18 cellular contexts compared by ENCODE assay signal in the genomic region with DNA sequence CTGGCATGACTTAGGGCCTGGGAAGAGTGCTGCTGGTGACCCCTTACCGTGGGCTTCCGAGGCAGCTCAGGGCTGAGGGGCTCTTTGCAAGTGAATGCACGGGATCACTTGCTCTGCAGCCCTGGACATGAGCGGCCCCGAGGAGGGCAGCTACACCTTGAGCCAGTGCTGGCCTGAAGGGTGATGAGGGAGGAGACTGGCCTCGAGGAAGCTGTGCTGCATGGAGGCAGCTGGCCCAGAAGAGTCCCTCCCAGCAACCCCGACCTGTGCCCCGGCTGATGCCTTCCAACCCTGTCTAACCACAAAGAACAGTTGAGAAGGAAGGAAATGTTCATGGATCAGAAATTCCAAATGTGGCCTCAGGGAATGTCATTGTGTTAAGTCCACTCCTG. TPM values are rescaled to one million over a fixed set of nuclear protein-coding genes. Genes with fewer than 3 reads are reported as not detected.
DNase-seq lines count a peak whose midpoint lies in the region; ATAC-seq and TF ChIP-seq lines count a peak whose summit lies in the region.
"Had no signal": no experiment of that assay in that cellular context is flagged by ENCODE, and none has a peak within 500 bp of the region (broad histone marks: within the 10 kb centered on the region; RNA-seq: fewer than 3 reads in every experiment).

No MANE protein-coding gene starts in this region.

- H3K27me3 ChIP-seq in left ventricle myocardium inferior (ENCODE audit: low read depth) (no peaks in the 10 kb centered on the region), right cardiac atrium (ENCODE audit: control insufficient read depth, insufficient read depth) (no peaks in the 10 kb centered on the region), SJCRH30 (no peaks in the 10 kb centered on the region)
- H3K27me3 ChIP-seq: Peyer's patch had no signal

- 85% methylated on average over 8 of the region's 8 CpGs for WGBS in right cardiac atrium

- H3K36me3 ChIP-seq in left ventricle myocardium inferior = no peaks in the 10 kb centered on the region
- H3K36me3 ChIP-seq in SJCRH30 = no peaks in the 10 kb centered on the region
- H3K36me3 ChIP-seq: Peyer's patch had no signal

- intact Hi-C loops in left ventricle myocardium inferior (cut with micrococcal nuclease) = no loop called here
- intact Hi-C loops in right cardiac atrium (cut with DNase I) = no loop called here

- no peak for TF ChIP-seq CTCF in left ventricle myocardium inferior (IDR thresholded peaks at IDR 0.05; ENCODE audit: borderline replicate concordance)

- peaks cover 6% of the 10 kb centered on the region for H3K4me1 ChIP-seq in left ventricle myocardium inferior
- peaks cover 2% of the 10 kb centered on the region for H3K4me1 ChIP-seq in right cardiac atrium (ENCODE audit: control insufficient read depth, insufficient read depth, low read length)
- peaks cover 18% of the 10 kb centered on the region for H3K4me1 ChIP-seq in SJCRH30

- DNase-seq in left ventricle myocardium inferior (peak; percentile 9), right cardiac atrium (no peak), SJCRH30 (peak; percentile 22 to 27), kidney tubule cell (ENCODE audit: low spot score) (peak; percentile 53), 8988T (no peak), nucleus accumbens (lab: John Stamatoyannopoulos, UW) (no peak)
- DNase-seq: activated T-cell treated with anti-CD3 and anti-CD28 coated beads, Interleukin-2, amount 50 U/mL, for 1 hour; DMS 273 treated with DMSO at 0.1 percent for 48 hours; HCEC 1CT; NCI-H187 treated with DMSO at 0.1 percent for 48 hours; NCI-H526; stimulated activated naive B cell treated with anti-CD40 and anti-IgM and Interleukin-4, amounts not matched to agents 10 μg/mL and 1 μg/mL and 100 μg/mL, for 72 hours had no signal

- H3K27ac ChIP-seq in left ventricle myocardium inferior (replicated peaks) = no peak overlapping the region
- H3K27ac ChIP-seq in right cardiac atrium (ENCODE audit: low read length) = no peak overlapping the region
- no peak overlapping the region for H3K27ac ChIP-seq in SJCRH30
- H3K27ac ChIP-seq: Peyer's patch had no signal

- ATAC-seq in right cardiac atrium (no peak), HG02798 (IDR thresholded peaks at IDR 0.05; ENCODE audit: poor library complexity, unreplicated experiment) (no peak), GM19035 (IDR thresholded peaks at IDR 0.05; ENCODE audit: unreplicated experiment) (no peak)
- ATAC-seq: activated CD4-positive, alpha-beta T cell treated with anti-CD3 and anti-CD28 coated beads for 36 hours; stimulated activated naive B cell treated with anti-CD40 and anti-IgM and Interleukin-4, amounts not matched to agents 10 μg/mL and 1 μg/mL and 100 μg/mL, for 72 hours; T-helper 17 cell had no signal

- H3K4me3 ChIP-seq in left ventricle myocardium inferior = no peak overlapping the region
- no peak overlapping the region for H3K4me3 ChIP-seq in right cardiac atrium (ENCODE audit: low read length)
- H3K4me3 ChIP-seq in SJCRH30 = no peak overlapping the region
- H3K4me3 ChIP-seq: Peyer's patch had no signal

- no peaks in the 10 kb centered on the region for H3K9me3 ChIP-seq in left ventricle myocardium inferior (replicated peaks)
- no peaks in the 10 kb centered on the region for H3K9me3 ChIP-seq in right cardiac atrium (ENCODE audit: control insufficient read depth, low read length)
- H3K9me3 ChIP-seq in SJCRH30 (replicated peaks) = no peaks in the 10 kb centered on the region
- H3K9me3 ChIP-seq: Peyer's patch had no signal

RNA-seq across cellular contexts. Expression of a gene that starts 45.2 kb away (rescaled TPM):
- total RNA-seq in left ventricle myocardium inferior (8.0 TPM), right cardiac atrium (1 to 10 TPM in 1 of 4 donors, under 1 TPM in 3; 0.19 to 1.4 (median 0.78) TPM)
- 0.88 TPM for polyA plus RNA-seq in right cardiac atrium
- 11.8 and 11.9 TPM in 2 replicates for total RNA-seq in SJCRH30 (2014; rRNA removed; shearing (Covaris generic))
- total RNA-seq: activated CD4-positive, alpha-beta T cell treated with anti-CD3 and anti-CD28 coated beads for 36 hours; T-helper 17 cell had no signal
- polyA plus RNA-seq: neural cell had no signal

RNA-seq across cellular contexts. Expression of a gene that starts 48.9 kb away (rescaled TPM):
- total RNA-seq in left ventricle myocardium inferior (2.9 TPM), right cardiac atrium (1 to 10 TPM; 2.8 to 4.9 (median 4.0) TPM)
- 2.1 TPM for polyA plus RNA-seq in right cardiac atrium
- total RNA-seq in SJCRH30 (2014; rRNA removed; shearing (Covaris generic)) = 12.3 and 12.6 TPM in 2 replicates

RNA-seq across cellular contexts. Expression of a gene that starts 48.9 kb away (rescaled TPM):
- total RNA-seq in left ventricle myocardium inferior (6.6 TPM), right cardiac atrium (1 to 10 TPM; 6.8 to 9.9 (median 8.8) TPM)
- 5.8 TPM for polyA plus RNA-seq in right cardiac atrium
- 16.2 and 19.1 TPM in 2 replicates for total RNA-seq in SJCRH30 (2014; rRNA removed; shearing (Covaris generic))

Comparison
In these comparisons a context has a peak if more than half of its experiments do, and no peak if none do; other contexts are left out.
1. DNase-seq: peak in left ventricle myocardium inferior (single experiment), SJCRH30 (2 of 2) and kidney tubule cell (single experiment); none in right cardiac atrium (0 of 3), 8988T (single experiment) and nucleus accumbens (0 of 56).